25 cellular contexts compared by ENCODE assay signal in genomic region chr1:243271990-243272389, GRCh38.
"Had no signal": no experiment of that assay in that cellular context is flagged by ENCODE, and none has a peak within 500 bp of the region (broad histone marks: within the 10 kb centered on the region; RNA-seq: fewer than 3 reads in every experiment).

No MANE protein-coding gene starts in this region.

- H3K27ac ChIP-seq: body of pancreas, gastroesophageal sphincter, heart left ventricle, left ventricle myocardium inferior, prostate gland, skin epidermis, thoracic aorta had no signal

- DNase-seq: activated CD4-positive, alpha-beta memory T cell treated with anti-CD3 and anti-CD28 coated beads, Interleukin-2, amount 10 ng/mL, durations not matched to agents 7 days and 5 days; activated CD4-positive, alpha-beta T cell treated with anti-CD3 and anti-CD28 coated beads for 48 hours; activated CD4-positive, CD25-positive, alpha-beta regulatory T cell; activated CD8-positive, alpha-beta memory T cell treated with anti-CD3 and anti-CD28 coated beads, Interleukin-2, amount 10 ng/mL, durations not matched to agents 7 days and 5 days; amniotic stem cell; body of pancreas; central memory CD4-positive, alpha-beta T cell; cortex of kidney; erythroblast; heart left ventricle; left ventricle myocardium inferior; mammary epithelial cell; mucosa of descending colon; naive B cell; right cardiac atrium; stimulated activated CD4-positive, alpha-beta T cell treated with anti-CD3 and anti-CD28 coated beads, Interleukin-4, amount 100 ng/mL, for 24 hours; T-cell; upper lobe of left lung had no signal

- H3K27me3 Mint-ChIP-seq: activated CD4-positive, alpha-beta memory T cell treated with anti-CD3 and anti-CD28 coated beads, Interleukin-2, amount 10 ng/mL, durations not matched to agents 7 days and 5 days; activated CD8-positive, alpha-beta memory T cell treated with anti-CD3 and anti-CD28 coated beads, Interleukin-2, amount 10 ng/mL, durations not matched to agents 7 days and 5 days; activated naive CD8-positive, alpha-beta T cell; naive B cell; T-cell had no signal

- H3K9me3 ChIP-seq: body of pancreas, gastroesophageal sphincter, mucosa of descending colon, prostate gland, thoracic aorta, upper lobe of left lung had no signal

- H3K27ac Mint-ChIP-seq: activated CD4-positive, alpha-beta memory T cell treated with anti-CD3 and anti-CD28 coated beads, Interleukin-2, amount 10 ng/mL, durations not matched to agents 7 days and 5 days; activated CD8-positive, alpha-beta memory T cell treated with anti-CD3 and anti-CD28 coated beads, Interleukin-2, amount 10 ng/mL, durations not matched to agents 7 days and 5 days; activated naive CD8-positive, alpha-beta T cell; naive B cell; stimulated activated effector memory CD8-positive, alpha-beta T cell treated with anti-CD3 and anti-CD28 coated beads, Interleukin-12 subunit alpha, Interleukin-12 subunit beta, amount 100 ng/mL, for 72 hours; T-cell had no signal

- H3K4me3 ChIP-seq: body of pancreas, gastroesophageal sphincter, heart left ventricle, left ventricle myocardium inferior, mucosa of descending colon, prostate gland, skin epidermis, thoracic aorta, upper lobe of left lung had no signal

- H3K27me3 ChIP-seq: body of pancreas, gastroesophageal sphincter, heart left ventricle, upper lobe of left lung had no signal

- H3K4me1 ChIP-seq: prostate gland had no signal

- ATAC-seq: activated CD8-positive, alpha-beta memory T cell treated with anti-CD3 and anti-CD28 coated beads, Interleukin-2, amount 10 ng/mL, durations not matched to agents 7 days and 5 days; body of pancreas; gastroesophageal sphincter; heart left ventricle; mucosa of descending colon; right cardiac atrium; stimulated activated effector memory CD8-positive, alpha-beta T cell treated with anti-CD3 and anti-CD28 coated beads, Interleukin-12 subunit alpha, Interleukin-12 subunit beta, amount 100 ng/mL, for 72 hours; T-cell had no signal

- H3K9me3 Mint-ChIP-seq: activated CD4-positive, alpha-beta memory T cell treated with anti-CD3 and anti-CD28 coated beads, Interleukin-2, amount 10 ng/mL, durations not matched to agents 7 days and 5 days; naive B cell; stimulated activated effector memory CD8-positive, alpha-beta T cell treated with anti-CD3 and anti-CD28 coated beads, Interleukin-12 subunit alpha, Interleukin-12 subunit beta, amount 100 ng/mL, for 72 hours; T-cell had no signal

- H3K4me3 Mint-ChIP-seq: activated CD4-positive, alpha-beta memory T cell treated with anti-CD3 and anti-CD28 coated beads, Interleukin-2, amount 10 ng/mL, durations not matched to agents 7 days and 5 days; activated CD8-positive, alpha-beta memory T cell treated with anti-CD3 and anti-CD28 coated beads, Interleukin-2, amount 10 ng/mL, durations not matched to agents 7 days and 5 days; activated naive CD8-positive, alpha-beta T cell; naive B cell; neural crest cell; stimulated activated effector memory CD8-positive, alpha-beta T cell treated with anti-CD3 and anti-CD28 coated beads, Interleukin-12 subunit alpha, Interleukin-12 subunit beta, amount 100 ng/mL, for 72 hours; T-cell had no signal

- H3K36me3 ChIP-seq: prostate gland had no signal

- H3K4me1 Mint-ChIP-seq: activated CD4-positive, alpha-beta memory T cell treated with anti-CD3 and anti-CD28 coated beads, Interleukin-2, amount 10 ng/mL, durations not matched to agents 7 days and 5 days; activated CD8-positive, alpha-beta memory T cell treated with anti-CD3 and anti-CD28 coated beads, Interleukin-2, amount 10 ng/mL, durations not matched to agents 7 days and 5 days; stimulated activated effector memory CD8-positive, alpha-beta T cell treated with anti-CD3 and anti-CD28 coated beads, Interleukin-12 subunit alpha, Interleukin-12 subunit beta, amount 100 ng/mL, for 72 hours had no signal
